8 cellular contexts compared by ENCODE assay signal in the genomic region with DNA sequence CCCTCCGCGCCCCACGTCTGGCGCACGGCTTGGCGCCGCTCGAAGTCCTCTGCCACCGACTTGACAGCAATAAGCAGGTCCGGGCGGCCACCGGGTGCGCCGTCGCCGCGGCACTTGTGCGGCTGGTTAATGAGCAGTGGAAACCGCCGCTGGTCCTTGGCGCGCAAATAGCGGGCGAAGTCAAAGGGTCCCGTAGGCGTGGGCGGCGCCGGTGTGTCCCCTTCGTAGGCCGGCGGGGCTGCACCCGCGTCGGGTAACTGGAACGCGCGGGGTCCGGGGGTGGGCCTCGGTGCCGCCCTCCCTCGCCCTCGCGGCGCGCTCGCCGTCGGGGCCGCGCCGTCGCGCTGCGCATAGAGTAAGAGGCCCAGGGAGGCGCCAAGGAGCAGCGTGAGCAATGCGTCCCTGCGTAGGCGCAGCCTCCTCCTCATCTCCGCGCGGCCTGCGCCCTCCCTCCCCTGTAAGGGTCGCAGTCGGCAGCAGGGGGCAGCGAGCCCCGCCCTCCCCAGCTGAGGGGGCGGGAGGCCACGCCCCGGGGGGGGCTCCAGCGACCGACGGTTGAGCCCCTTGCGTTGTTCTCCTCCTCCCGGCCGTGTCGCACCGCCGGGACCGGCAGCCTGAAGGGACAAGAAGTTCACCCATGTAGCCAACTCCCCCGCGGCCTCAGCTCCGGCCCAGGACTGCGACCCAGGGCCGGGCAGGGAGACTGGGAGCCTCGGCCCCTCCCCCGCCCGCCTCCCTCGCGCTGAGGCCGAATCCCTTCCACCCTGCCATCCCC.
DNase-seq lines count a peak whose midpoint lies in the region; TF ChIP-seq lines count a peak whose summit lies in the region.

No MANE protein-coding gene starts in this region.

- no peak for TF ChIP-seq RAD21 in Ishikawa (IDR thresholded peaks at IDR 0.05; ENCODE audit: low read depth)

- H3K4me3 ChIP-seq in fibroblast of pulmonary artery (replicated peaks; ENCODE audit: low read depth, low read length) (peak overlapping the region; percentile 64), neuron (ENCODE audit: low read length) (peak overlapping the region; percentile 46)

- TF ChIP-seq EP300 in Ishikawa (IDR thresholded peaks at IDR 0.05; ENCODE audit: borderline replicate concordance): no peak

- H3K27me3 ChIP-seq in neuron (ENCODE audit: insufficient read depth, low read length): peaks cover 31% of the 10 kb centered on the region

- peaks cover 2% of the 10 kb centered on the region for H3K4me1 ChIP-seq in neuron (ENCODE audit: insufficient read depth, low read length)

- H2AFZ ChIP-seq in neuron (ENCODE audit: low read depth, low read length): peak overlapping the region; percentile 58

- peaks cover 10% of the 10 kb centered on the region for H3K9me3 ChIP-seq in neuron (ENCODE audit: low read length)

- H3K36me3 ChIP-seq in neuron (ENCODE audit: insufficient read depth, low read length): peaks cover 37% of the 10 kb centered on the region

- DNase-seq in stimulated activated CD4-positive, alpha-beta T cell treated with anti-CD3 and anti-CD28 coated beads, Interleukin-15, amount 100 ng/mL, for 24 hours: peak; percentile 67
- DNase-seq in stimulated activated CD4-positive, alpha-beta T cell treated with anti-CD3 and anti-CD28 coated beads, Interleukin-12 subunit alpha, Interleukin-12 subunit beta, amount 100 ng/mL, for 4 hours: no peak
- peak; percentile 61 for DNase-seq in activated CD8-positive, alpha-beta memory T cell treated with anti-CD3 and anti-CD28 coated beads, Interleukin-2, amount 50 U/mL, for 4 hours
- DNase-seq in fibroblast of pulmonary artery (ENCODE audit: low read depth): peak; percentile 76
- DNase-seq in GM19240 (ENCODE audit: insufficient read length, low spot score): no peak
- no peak for DNase-seq in NCI-H2029 (lab: John Stamatoyannopoulos, UW)

- no peak for TF ChIP-seq CTCF in fibroblast of pulmonary artery (IDR thresholded peaks at IDR 0.05; ENCODE audit: low read length, missing control alignments)

TF ChIP-seq in Ishikawa, 13 proteins besides CTCF, POLR2A, EP300 and RAD21:
- TF ChIP-seq YY1 (IDR thresholded peaks at IDR 0.05; ENCODE audit: low read depth) (no peak), TAF1 (IDR thresholded peaks at IDR 0.05; ENCODE audit: low read depth) (no peak), NFIC (IDR thresholded peaks at IDR 0.05) (no peak), CEBPB (IDR thresholded peaks at IDR 0.05) (no peak), TEAD4 (IDR thresholded peaks at IDR 0.05) (no peak), CREB1 (IDR thresholded peaks at IDR 0.05; ENCODE audit: low read depth) (no peak), ZBTB7A (IDR thresholded peaks at IDR 0.05; ENCODE audit: low read depth) (peak; percentile 93), REST (IDR thresholded peaks at IDR 0.05; ENCODE audit: low read depth) (no peak), EGR1 (IDR thresholded peaks at IDR 0.05) (peak; percentile 42; the same call in 1 of the 2 replicates)
- TF ChIP-seq, protein P1, sequence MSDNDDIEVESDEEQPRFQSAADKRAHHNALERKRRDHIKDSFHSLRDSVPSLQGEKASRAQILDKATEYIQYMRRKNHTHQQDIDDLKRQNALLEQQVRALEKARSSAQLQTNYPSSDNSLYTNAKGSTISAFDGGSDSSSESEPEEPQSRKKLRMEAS (IDR thresholded peaks at IDR 0.05): peak; percentile 25; the same call in 1 of the 2 replicates

Comparison
In these comparisons a context has a peak if more than half of its experiments do, and no peak if none do; other contexts are left out.
1. DNase-seq: peak in stimulated activated CD4-positive, alpha-beta T cell treated with anti-CD3 and anti-CD28 coated beads, Interleukin-15, amount 100 ng/mL, for 24 hours (single experiment), activated CD8-positive, alpha-beta memory T cell treated with anti-CD3 and anti-CD28 coated beads, Interleukin-2, amount 50 U/mL, for 4 hours (single experiment) and fibroblast of pulmonary artery (single experiment); none in stimulated activated CD4-positive, alpha-beta T cell treated with anti-CD3 and anti-CD28 coated beads, Interleukin-12 subunit alpha, Interleukin-12 subunit beta, amount 100 ng/mL, for 4 hours (single experiment), GM19240 (single experiment) and NCI-H2029 (single experiment).